ENCODE assay signal across 8 cellular contexts in genomic region chr7:26397786-26398435, GRCh38.
A peak's percentile ranks its signal among the peaks of the same experiment; 100 is the strongest.
DNase-seq lines count a peak whose midpoint lies in the region; ATAC-seq and TF ChIP-seq lines count a peak whose summit lies in the region.

No MANE protein-coding gene starts in this region.

- ATAC-seq in GM19043 (IDR thresholded peaks at IDR 0.05; ENCODE audit: low read depth, unreplicated experiment), result peak; percentile 9
- ATAC-seq in HG03280 (IDR thresholded peaks at IDR 0.05; ENCODE audit: unreplicated experiment), result peak; percentile 30
- peak; percentile 62 for ATAC-seq in upper lobe of right lung

- H3K36me3 Mint-ChIP-seq in endothelial cell (ENCODE audit: low read depth, unreplicated experiment), result no peaks in the 10 kb centered on the region

- in situ Hi-C loops in KBM-7 (cut with MboI; ENCODE audit: low pct_unique_long_range_greater_than_20kb, low sequenced_read_pairs), result loop anchor here (10.0 kb wide), 1 partner anchor 267 kb away; no protein-coding TSS in a partner anchor

- H3K36me3 ChIP-seq in muscle layer of colon (ENCODE audit: insufficient read depth, low read length) (no peaks in the 10 kb centered on the region), upper lobe of right lung (no peaks in the 10 kb centered on the region)

- intact Hi-C loops in upper lobe of right lung (cut with DNase I), result no loop called here

- TF ChIP-seq CTCF in endothelial cell (IDR thresholded peaks at IDR 0.05; ENCODE audit: unreplicated experiment) (no peak), upper lobe of right lung (IDR thresholded peaks at IDR 0.05) (no peak)

- H3K27me3 ChIP-seq in muscle layer of colon (ENCODE audit: control insufficient read depth in 1 of 2, insufficient read depth in 2 of 2, low read length in 2 of 2), result no peaks in the 10 kb centered on the region
- no peaks in the 10 kb centered on the region for H3K27me3 ChIP-seq in upper lobe of right lung

- H3K9me3 ChIP-seq in muscle layer of colon (ENCODE audit: low read length) (no peaks in the 10 kb centered on the region), upper lobe of right lung (no peaks in the 10 kb centered on the region)

- H3K27ac Mint-ChIP-seq in endothelial cell (ENCODE audit: unreplicated experiment), result peak overlapping the region; percentile 64

- peak overlapping the region; percentile 88 for H3K4me3 Mint-ChIP-seq in endothelial cell (ENCODE audit: unreplicated experiment)

- H3K4me1 ChIP-seq in muscle layer of colon (ENCODE audit: insufficient read depth, low read length) (peaks cover 6% of the 10 kb centered on the region), upper lobe of right lung (peaks cover 8% of the 10 kb centered on the region)

- H3K4me1 Mint-ChIP-seq in endothelial cell (ENCODE audit: unreplicated experiment), result peaks cover 10% of the 10 kb centered on the region

- peaks cover 9% of the 10 kb centered on the region for H3K27me3 Mint-ChIP-seq in endothelial cell (ENCODE audit: unreplicated experiment)

- peak overlapping the region; percentile 61 for H3K27ac ChIP-seq in muscle layer of colon (ENCODE audit: low read depth, low read length)
- H3K27ac ChIP-seq in upper lobe of right lung, result peak overlapping the region; percentile 95

- peak overlapping the region; percentile 69 to 82 for H3K4me3 ChIP-seq in muscle layer of colon (ENCODE audit: low read depth in 1 of 2, low read length in 2 of 2)
- H3K4me3 ChIP-seq in upper lobe of right lung, result peak overlapping the region; percentile 68

- H3K9me3 Mint-ChIP-seq in endothelial cell (ENCODE audit: unreplicated experiment), result no peaks in the 10 kb centered on the region

- H3K9ac ChIP-seq in muscle layer of colon (ENCODE audit: low read length), result peak overlapping the region; percentile 53

- peak; percentile 70 for DNase-seq in D341Med (ENCODE audit: low spot score)
- peak; percentile 71 for DNase-seq in SK-N-DZ (ENCODE audit: low spot score)
- DNase-seq in endothelial cell (ENCODE audit: low spot score), result peak; percentile 60
- no peak for DNase-seq in upper lobe of right lung
- no peak for DNase-seq in KBM-7

Comparison
In these comparisons a context has a peak if more than half of its experiments do, and no peak if none do; other contexts are left out.
1. DNase-seq: peak in D341Med (single experiment), SK-N-DZ (single experiment) and endothelial cell (single experiment); none in upper lobe of right lung (single experiment) and KBM-7 (single experiment).
2. ATAC-seq: peak in every context shown above with its lines; median percentile 62 in upper lobe of right lung; 30 in HG03280; 9 in GM19043.